In genomic region chr17:40065041-40065770, GRCh38 we compare ENCODE assay signal across 8 cellular contexts. TPM values are rescaled to one million over a fixed set of nuclear protein-coding genes. Genes with fewer than 3 reads are reported as not detected.
A peak's percentile ranks its signal among the peaks of the same experiment; 100 is the strongest.
DNase-seq lines count a peak whose midpoint lies in the region; ATAC-seq and TF ChIP-seq lines count a peak whose summit lies in the region.

No MANE protein-coding gene starts in this region.

- POLR2A ChIA-PET in T-cell (lab: Charles Lee) = interaction anchor here (1.0 to 1.1 kb wide), 2 partner anchors 47 to 150 kb away, joined by 3 to 6 read pairs; no protein-coding TSS in a partner anchor

- no peak overlapping the region for H3K4me3 ChIP-seq in DND-41 (ENCODE audit: low read depth in 1 of 2, low read length in 2 of 2)
- H3K4me3 ChIP-seq in foreskin fibroblast (ENCODE audit: low read depth in 1 of 2, low read length in 2 of 2) = peak overlapping the region; percentile 92 to 96
- H3K4me3 ChIP-seq in rectal smooth muscle tissue (ENCODE audit: low read length) = peak overlapping the region; percentile 93

- peak overlapping the region; percentile 89 to 96 for H3K27ac Mint-ChIP-seq in T-cell

- no peaks in the 10 kb centered on the region for H4K20me1 ChIP-seq in DND-41 (ENCODE audit: insufficient read depth, low read length)

- H3K4me1 Mint-ChIP-seq in T-cell = peaks cover 72 to 76% (median 75%) of the 10 kb centered on the region in 3 donors

- CTCF ChIA-PET in T-cell (lab: Charles Lee) = interaction anchor here (0.8 to 2.4 kb wide), 10 partner anchors 10 to 103 kb away, joined by 3 to 16 read pairs (median 5); partner anchors contain the start of gene MED24 (in 1 of the 2)

- TF ChIP-seq CTCF in DND-41 (IDR thresholded peaks at IDR 0.05; ENCODE audit: borderline replicate concordance, extremely low read depth, low read length, poor library complexity, severe bottlenecking) = no peak
- TF ChIP-seq CTCF in foreskin fibroblast (IDR thresholded peaks at IDR 0.05; ENCODE audit: low read depth, low read length) = no peak

- H3K4me1 ChIP-seq in DND-41 (ENCODE audit: insufficient read depth, low read length) = peaks cover 67% of the 10 kb centered on the region
- H3K4me1 ChIP-seq in rectal smooth muscle tissue (ENCODE audit: control insufficient read depth, insufficient read depth, low read length) = peaks cover 39% of the 10 kb centered on the region

- H3K4me2 ChIP-seq in DND-41 (ENCODE audit: insufficient read depth, low read length) = peak overlapping the region; percentile 95

- peak overlapping the region; percentile 25; the same call in 1 of the 2 replicates for H3K27ac ChIP-seq in DND-41 (ENCODE audit: low read length)
- peak overlapping the region; percentile 94 for H3K27ac ChIP-seq in rectal smooth muscle tissue (ENCODE audit: low read depth, low read length)

- no peaks in the 10 kb centered on the region for H3K9me3 Mint-ChIP-seq in T-cell

- no peak for TF ChIP-seq POLR2A in erythroblast (IDR thresholded peaks at IDR 0.05; ENCODE audit: low read length)

- H3K36me3 ChIP-seq in DND-41 (ENCODE audit: insufficient read depth, low read length) (no peaks in the 10 kb centered on the region; the same call in 1 of the 2 replicates), rectal smooth muscle tissue (ENCODE audit: control insufficient read depth, insufficient read depth, low read length) (peaks cover 4% of the 10 kb centered on the region)

- DNase-seq in DND-41 = no peak
- DNase-seq in T-cell = no peak
- DNase-seq in foreskin fibroblast = peak in 1 of 2 donors; percentile 69
- DNase-seq in NCI-H1092 (lab: John Stamatoyannopoulos, UW) = no peak
- no peak for DNase-seq in erythroblast (lab: John Stamatoyannopoulos, UW)
- DNase-seq in GOT3 (lab: John Stamatoyannopoulos, UW) = no peak

- peak overlapping the region; percentile 20 for H3K9ac ChIP-seq in DND-41 (ENCODE audit: low read depth, low read length)
- H3K9ac ChIP-seq in rectal smooth muscle tissue (ENCODE audit: low read length) = peak overlapping the region; percentile 6

- H3K4me3 Mint-ChIP-seq in T-cell = peak overlapping the region; percentile 87 to 91 (median 91)

- H3K79me2 ChIP-seq in DND-41 (ENCODE audit: insufficient read depth, low read length) = peaks cover 57% of the 10 kb centered on the region

- ATAC-seq in DND-41 (ENCODE audit: insufficient read depth, low read depth) (no peak), T-cell (replicated peaks in 1 of 4) (no peak), HG03432 (IDR thresholded peaks at IDR 0.05; ENCODE audit: unreplicated experiment) (no peak)

- H3K27me3 ChIP-seq in DND-41 (ENCODE audit: insufficient read depth, low read length, poor library complexity) (no peaks in the 10 kb centered on the region), rectal smooth muscle tissue (ENCODE audit: control insufficient read depth, insufficient read depth, low read length) (no peaks in the 10 kb centered on the region)

- H3K27me3 Mint-ChIP-seq in T-cell = no peaks in the 10 kb centered on the region

- no peaks in the 10 kb centered on the region for H3K9me3 ChIP-seq in DND-41 (ENCODE audit: insufficient read depth, low read length, severe bottlenecking)

- no peak overlapping the region for H2AFZ ChIP-seq in DND-41 (ENCODE audit: low read depth, low read length)

- H3K36me3 Mint-ChIP-seq in T-cell = no peaks in the 10 kb centered on the region

RNA-seq across cellular contexts. Expression of gene THRA, which starts 2.4 kb away (rescaled TPM):
- 10 to 100 TPM; 30.4 to 54.0 (median 48.9) TPM for total RNA-seq in T-cell

RNA-seq across cellular contexts. Expression of gene MED24, which starts 11.0 kb away (rescaled TPM):
- total RNA-seq in T-cell = 100 to 1,000 TPM in 1 of 5 donors, 10 to 100 TPM in 4; 75.9 to 104 (median 87.0) TPM

RNA-seq across cellular contexts. Expression of gene NR1D1, which starts 35.2 kb away (rescaled TPM):
- total RNA-seq in T-cell = 10 to 100 TPM; 11.5 to 33.6 (median 21.9) TPM

RNA-seq across cellular contexts. Expression of gene CSF3, which starts 50.0 kb away (rescaled TPM):
- total RNA-seq in T-cell = not detected

RNA-seq across cellular contexts. Expression of gene MSL1, which starts 56.6 kb away (rescaled TPM):
- 100 to 1,000 TPM; 106 to 136 (median 115) TPM for total RNA-seq in T-cell

Comparison
In these comparisons a context has a peak if more than half of its experiments do, and no peak if none do; other contexts are left out.
1. H3K4me3 ChIP-seq: peak in foreskin fibroblast (2 of 2) and rectal smooth muscle tissue (single experiment); none in DND-41 (0 of 2).